8 cellular contexts compared by ENCODE assay signal in genomic region chr7:151992375-151992774, GRCh38. TPM values are rescaled to one million over a fixed set of nuclear protein-coding genes. Genes with fewer than 3 reads are reported as not detected.
DNase-seq lines count a peak whose midpoint lies in the region; ATAC-seq, FAIRE-seq and TF ChIP-seq lines count a peak whose summit lies in the region.

No MANE protein-coding gene starts in this region.

- H3K9me3 Mint-ChIP-seq in activated T-helper 17 cell treated with anti-CD3 and anti-CD28 coated beads, Interleukin-2, amount 50 U/mL, for 72 hours, result no peaks in the 10 kb centered on the region

- H3K27ac ChIP-seq in OCI-LY3 (ENCODE audit: low read length) (no peak overlapping the region), sigmoid colon (no peak overlapping the region), esophagus squamous epithelium (no peak overlapping the region)

- no peaks in the 10 kb centered on the region for H4K20me1 ChIP-seq in OCI-LY3 (ENCODE audit: insufficient read depth, low read length)

- no peaks in the 10 kb centered on the region for H3K79me2 ChIP-seq in OCI-LY3 (ENCODE audit: low read length)

- H3K4me2 ChIP-seq in OCI-LY3 (ENCODE audit: low read length), result peak overlapping the region; percentile 58

- H3K4me1 Mint-ChIP-seq in activated T-helper 17 cell treated with anti-CD3 and anti-CD28 coated beads, Interleukin-2, amount 50 U/mL, for 72 hours, result no peaks in the 10 kb centered on the region

- H3K9me3 ChIP-seq in OCI-LY3 (ENCODE audit: insufficient read depth, low read length) (no peaks in the 10 kb centered on the region), sigmoid colon (no peaks in the 10 kb centered on the region), esophagus squamous epithelium (no peaks in the 10 kb centered on the region)

- intact Hi-C loops in left ventricle myocardium superior (cut with micrococcal nuclease), result no loop called here
- intact Hi-C loops in sigmoid colon (cut with DNase I), result no loop called here
- intact Hi-C loops in esophagus squamous epithelium (cut with DNase I), result no loop called here

- peaks cover 41% of the 10 kb centered on the region for H3K27me3 Mint-ChIP-seq in activated T-helper 17 cell treated with anti-CD3 and anti-CD28 coated beads, Interleukin-2, amount 50 U/mL, for 72 hours

- H3K4me3 Mint-ChIP-seq in activated T-helper 17 cell treated with anti-CD3 and anti-CD28 coated beads, Interleukin-2, amount 50 U/mL, for 72 hours, result no peak overlapping the region

- H3K36me3 ChIP-seq in OCI-LY3 (replicated peaks; ENCODE audit: low read depth, low read length) (no peaks in the 10 kb centered on the region), sigmoid colon (no peaks in the 10 kb centered on the region), esophagus squamous epithelium (no peaks in the 10 kb centered on the region)

- H3K27me3 ChIP-seq in OCI-LY3 (ENCODE audit: low read depth, low read length), result peaks cover 18% of the 10 kb centered on the region
- H3K27me3 ChIP-seq in sigmoid colon, result peaks cover 0 to 8% (median 0%) of the 10 kb centered on the region in 3 donors
- peaks cover 0 to 57% (median 0%) of the 10 kb centered on the region in 4 donors for H3K27me3 ChIP-seq in esophagus squamous epithelium

- no peak for TF ChIP-seq EP300 in sigmoid colon (IDR thresholded peaks at IDR 0.05)

- no peak for TF ChIP-seq POLR2A in sigmoid colon (IDR thresholded peaks at IDR 0.05)
- no peak for TF ChIP-seq POLR2A in esophagus squamous epithelium (IDR thresholded peaks at IDR 0.05)

- ATAC-seq in HG03108 (IDR thresholded peaks at IDR 0.05; ENCODE audit: unreplicated experiment) (peak; percentile 56), left ventricle myocardium superior (peak; percentile 86)
- peak; percentile 71 for ATAC-seq in activated T-helper 17 cell treated with anti-CD3 and anti-CD28 coated beads, Interleukin-2, amount 50 U/mL, for 72 hours (replicated peaks)

- H3K27ac Mint-ChIP-seq in activated T-helper 17 cell treated with anti-CD3 and anti-CD28 coated beads, Interleukin-2, amount 50 U/mL, for 72 hours, result no peak overlapping the region

- no peaks in the 10 kb centered on the region for H3K36me3 Mint-ChIP-seq in activated T-helper 17 cell treated with anti-CD3 and anti-CD28 coated beads, Interleukin-2, amount 50 U/mL, for 72 hours (ENCODE audit: low read depth)

- TF ChIP-seq CTCF in OCI-LY3 (IDR thresholded peaks at IDR 0.05; ENCODE audit: low read depth, low read length) (peak; percentile 56), sigmoid colon (IDR thresholded peaks at IDR 0.05) (no peak), esophagus squamous epithelium (IDR thresholded peaks at IDR 0.05) (peak in 3 of 6 experiments; percentile 24 to 36 (median 29))

- H3K4me3 ChIP-seq in OCI-LY3 (ENCODE audit: low read length) (peak overlapping the region; percentile 32), sigmoid colon (no peak overlapping the region), esophagus squamous epithelium (no peak overlapping the region)

- no peak for FAIRE-seq in RCC 7860 (lab: Jason Lieb, UNC)

- no peak overlapping the region for H3K9ac ChIP-seq in OCI-LY3 (ENCODE audit: low read length)

- peak overlapping the region; percentile 47 for H2AFZ ChIP-seq in OCI-LY3 (ENCODE audit: low read depth, low read length)

- H3K4me1 ChIP-seq in OCI-LY3 (ENCODE audit: low read length) (peaks cover 3% of the 10 kb centered on the region; the same call in 1 of the 2 replicates), sigmoid colon (peaks cover 0 to 6% (median 0%) of the 10 kb centered on the region in 4 donors), esophagus squamous epithelium (peaks cover 0 to 6% (median 0%) of the 10 kb centered on the region in 3 donors)

- DNase-seq in DMS153 treated with DMSO at 0.1 percent for 48 hours (lab: John Stamatoyannopoulos, UW; ENCODE audit: unreplicated experiment), result peak; percentile 4
- peak; percentile 71 for DNase-seq in left ventricle myocardium superior
- peak; percentile 70 for DNase-seq in sigmoid colon
- DNase-seq in RCC 7860 (ENCODE audit: low spot score), result no peak
- DNase-seq in esophagus squamous epithelium (lab: John Stamatoyannopoulos, UW), result no peak

- WGBS in sigmoid colon, 2 donors, result 5 to 14% methylated on average over 12 of the region's 12 CpGs
- WGBS in esophagus squamous epithelium, 2 donors, result 15 to 24% methylated on average over 12 of the region's 12 CpGs

RNA-seq across cellular contexts. Expression of gene GALNT11, which starts 33.1 kb away (rescaled TPM):
- total RNA-seq in activated T-helper 17 cell treated with anti-CD3 and anti-CD28 coated beads, Interleukin-2, amount 50 U/mL, for 72 hours, result 10 to 100 TPM; 18.9 to 20.3 TPM
- 19.4 TPM for total RNA-seq in left ventricle myocardium superior
- total RNA-seq in sigmoid colon, result 10 to 100 TPM; 35.7 to 48.2 (median 40.4) TPM
- polyA plus RNA-seq in sigmoid colon, result 10 to 100 TPM in 2 of 3 donors, 1 to 10 TPM in 1; 8.8 to 20.5 (median 12.6) TPM
- total RNA-seq in esophagus squamous epithelium, result 10 to 100 TPM; 26.9 to 53.3 (median 33.6) TPM

RNA-seq across cellular contexts. Expression of gene GALNTL5, which starts 36.1 kb away (rescaled TPM):
- not detected for total RNA-seq in activated T-helper 17 cell treated with anti-CD3 and anti-CD28 coated beads, Interleukin-2, amount 50 U/mL, for 72 hours
- total RNA-seq in left ventricle myocardium superior (not detected), sigmoid colon (not detected), esophagus squamous epithelium (not detected)
- not detected for polyA plus RNA-seq in sigmoid colon

Comparison
In these comparisons a context has a peak if more than half of its experiments do, and no peak if none do; other contexts are left out.
1. DNase-seq: peak in DMS153 treated with DMSO at 0.1 percent for 48 hours (single experiment), left ventricle myocardium superior (single experiment) and sigmoid colon (single experiment); none in RCC 7860 (single experiment) and esophagus squamous epithelium (single experiment).
2. Peak in every context shown above with its lines, with median percentiles within 50 percentile points of each other: ATAC-seq.